Comparison of ENCODE assay signal across 11 cellular contexts in the genomic region with DNA sequence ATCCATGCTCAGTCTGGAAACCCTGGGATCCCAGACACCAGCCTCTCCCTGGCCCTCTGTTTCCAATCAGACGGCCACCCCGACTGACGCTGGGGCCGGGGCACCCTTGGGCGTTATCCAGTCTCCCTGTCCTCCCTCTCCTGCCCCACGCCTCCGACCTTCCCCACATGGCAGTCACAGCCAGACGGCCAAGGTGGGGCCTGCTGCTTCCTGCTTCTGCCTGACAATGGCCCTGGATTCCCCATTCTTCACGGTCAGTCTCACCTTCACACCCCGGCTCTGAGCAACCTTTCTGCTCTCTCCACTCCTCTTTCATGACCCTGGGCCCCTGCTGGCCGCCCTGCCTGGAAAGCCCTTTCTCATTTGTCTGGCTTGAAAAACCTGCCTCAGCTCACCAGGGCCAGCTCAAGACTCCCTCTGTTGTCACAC. TPM values are rescaled to one million over a fixed set of nuclear protein-coding genes. Genes with fewer than 3 reads are reported as not detected.
DNase-seq lines count a peak whose midpoint lies in the region; ATAC-seq and TF ChIP-seq lines count a peak whose summit lies in the region.
"Had no signal": no experiment of that assay in that cellular context is flagged by ENCODE, and none has a peak within 500 bp of the region (broad histone marks: within the 10 kb centered on the region; RNA-seq: fewer than 3 reads in every experiment).

No MANE protein-coding gene starts in this region.

- no peaks in the 10 kb centered on the region for H3K9me3 Mint-ChIP-seq in activated naive CD4-positive, alpha-beta T cell treated with anti-CD3 and anti-CD28 coated beads for 36 hours
- H3K9me3 Mint-ChIP-seq in glutamatergic neuron (ENCODE audit: unreplicated experiment) = peaks cover 16% of the 10 kb centered on the region

- H3K4me1 Mint-ChIP-seq in activated naive CD4-positive, alpha-beta T cell treated with anti-CD3 and anti-CD28 coated beads for 36 hours (ENCODE audit: low read depth) = peaks cover 18% of the 10 kb centered on the region
- peaks cover 54% of the 10 kb centered on the region for H3K4me1 Mint-ChIP-seq in glutamatergic neuron (ENCODE audit: low read depth, unreplicated experiment)

- H3K79me2 ChIP-seq in PC-9 (ENCODE audit: low read depth) (no peaks in the 10 kb centered on the region), smooth muscle cell (ENCODE audit: low read depth) (no peaks in the 10 kb centered on the region)

- CTCF ChIA-PET in activated naive CD4-positive, alpha-beta T cell treated with anti-CD3 and anti-CD28 coated beads for 36 hours (lab: Charles Lee) = no interaction called here
- CTCF ChIA-PET in PC-9 (lab: Charles Lee) = interaction anchor here (0.6 kb wide), 2 partner anchors 15 to 42 kb away, joined by 4 to 5 read pairs; no protein-coding TSS in a partner anchor

- H3K36me3 ChIP-seq in PC-9 (ENCODE audit: low read depth) (no peaks in the 10 kb centered on the region), thymus (ENCODE audit: control insufficient read depth, insufficient read depth) (no peaks in the 10 kb centered on the region), upper lobe of right lung (no peaks in the 10 kb centered on the region), smooth muscle cell (ENCODE audit: low read depth) (no peaks in the 10 kb centered on the region)
- H3K36me3 ChIP-seq: BE2C had no signal

- no peak overlapping the region for H3K9ac ChIP-seq in smooth muscle cell (ENCODE audit: low read depth)

- peak overlapping the region; percentile 63 for H3K27ac ChIP-seq in PC-9
- peak overlapping the region; percentile 55 for H3K27ac ChIP-seq in thymus (ENCODE audit: low read depth)
- no peak overlapping the region for H3K27ac ChIP-seq in upper lobe of right lung
- no peak overlapping the region for H3K27ac ChIP-seq in smooth muscle cell (ENCODE audit: low read depth)

- TF ChIP-seq CTCF in PC-9 (conservative IDR thresholded peaks at IDR 0.05) (no peak), glutamatergic neuron (IDR thresholded peaks at IDR 0.05; ENCODE audit: partially characterized antibody, unreplicated experiment) (no peak), upper lobe of right lung (IDR thresholded peaks at IDR 0.05) (no peak), smooth muscle cell (IDR thresholded peaks at IDR 0.05; ENCODE audit: borderline replicate concordance, insufficient read depth, poor library complexity, severe bottlenecking) (no peak)

- H3F3A ChIP-seq in PC-9 (ENCODE audit: insufficient read depth, low read depth) (peaks cover 20% of the 10 kb centered on the region; the same call in 1 of the 2 replicates), smooth muscle cell (ENCODE audit: low read depth) (no peaks in the 10 kb centered on the region)

- H3K4me2 ChIP-seq in PC-9 (peak overlapping the region; percentile 73), smooth muscle cell (no peak overlapping the region)

- TSS peak; percentile 57 for BruUV-seq in PC-9 (replicated peaks; lab: Mats Ljungman, UMichigan)

- DNase-seq in activated naive CD4-positive, alpha-beta T cell treated with anti-CD3 and anti-CD28 coated beads for 36 hours = no peak
- DNase-seq in activated naive CD4-positive, alpha-beta T cell treated with Interleukin-2 at 50 U/mL for 16 hours = no peak
- peak; percentile 57 to 74 for DNase-seq in PC-9
- DNase-seq in glutamatergic neuron = peak; percentile 29
- DNase-seq in epidermal melanocyte (ENCODE audit: insufficient read length, low spot score) = no peak
- no peak for DNase-seq in upper lobe of right lung
- DNase-seq in smooth muscle cell (lab: John Stamatoyannopoulos, UW; ENCODE audit: unreplicated experiment) = no peak
- DNase-seq: BE2C, caudate nucleus, NCI-H187 treated with DMSO at 0.1 percent for 48 hours had no signal

- peaks cover 37% of the 10 kb centered on the region for H3K27me3 Mint-ChIP-seq in activated naive CD4-positive, alpha-beta T cell treated with anti-CD3 and anti-CD28 coated beads for 36 hours (ENCODE audit: low read depth)
- H3K27me3 Mint-ChIP-seq in glutamatergic neuron (ENCODE audit: unreplicated experiment) = peaks cover 11% of the 10 kb centered on the region

- H3K9me3 ChIP-seq in PC-9 (ENCODE audit: insufficient read depth, low read depth) (no peaks in the 10 kb centered on the region), thymus (ENCODE audit: control insufficient read depth) (no peaks in the 10 kb centered on the region), upper lobe of right lung (no peaks in the 10 kb centered on the region), smooth muscle cell (replicated peaks; ENCODE audit: low read depth) (no peaks in the 10 kb centered on the region)
- H3K9me3 ChIP-seq: BE2C had no signal

- ATAC-seq in upper lobe of right lung = no peak

- H3K4me3 Mint-ChIP-seq in activated naive CD4-positive, alpha-beta T cell treated with anti-CD3 and anti-CD28 coated beads for 36 hours = no peak overlapping the region
- peak overlapping the region; percentile 70 for H3K4me3 Mint-ChIP-seq in glutamatergic neuron (ENCODE audit: unreplicated experiment)

- H3K27me3 ChIP-seq in PC-9 (ENCODE audit: insufficient read depth, low read depth) (no peaks in the 10 kb centered on the region), thymus (ENCODE audit: control insufficient read depth, insufficient read depth) (peaks cover 6% of the 10 kb centered on the region), upper lobe of right lung (peaks cover 34% of the 10 kb centered on the region), smooth muscle cell (ENCODE audit: low read depth) (peaks cover 17% of the 10 kb centered on the region)
- H3K27me3 ChIP-seq: BE2C had no signal

- H4K20me1 ChIP-seq in PC-9 (ENCODE audit: insufficient read depth) = no peaks in the 10 kb centered on the region
- no peaks in the 10 kb centered on the region for H4K20me1 ChIP-seq in smooth muscle cell (ENCODE audit: low read depth)

- H2AFZ ChIP-seq in PC-9 (no peak overlapping the region), smooth muscle cell (ENCODE audit: low read depth) (no peak overlapping the region)

- H3K27ac Mint-ChIP-seq in activated naive CD4-positive, alpha-beta T cell treated with anti-CD3 and anti-CD28 coated beads for 36 hours = peak overlapping the region; percentile 15
- H3K27ac Mint-ChIP-seq in glutamatergic neuron (ENCODE audit: unreplicated experiment) = no peak overlapping the region

- 75% methylated on average over 11 of the region's 11 CpGs for WGBS in thymus
- WGBS in smooth muscle cell (ENCODE audit: low lambda C conversion rate) = 56% methylated on average over 11 of the region's 11 CpGs

- intact Hi-C loops in activated naive CD4-positive, alpha-beta T cell treated with anti-CD3 and anti-CD28 coated beads for 36 hours (cut with micrococcal nuclease) = loop anchor here (1.0 to 10.0 kb wide), 5 partner anchors 54 to 422 kb away; a partner anchor contains a TSS
- intact Hi-C loops in PC-9 (cut with micrococcal nuclease; ENCODE audit: unreplicated experiment) = loop anchor here (1.0 to 10.0 kb wide), 5 partner anchors 65 to 272 kb away; a partner anchor contains a TSS
- intact Hi-C loops in upper lobe of right lung (cut with DNase I) = no loop called here

- no peaks in the 10 kb centered on the region for H3K9me2 ChIP-seq in PC-9 (ENCODE audit: insufficient read depth)

- H3K36me3 Mint-ChIP-seq in activated naive CD4-positive, alpha-beta T cell treated with anti-CD3 and anti-CD28 coated beads for 36 hours (ENCODE audit: low read depth) = no peaks in the 10 kb centered on the region
- H3K36me3 Mint-ChIP-seq in glutamatergic neuron (ENCODE audit: unreplicated experiment) = peaks cover 12% of the 10 kb centered on the region

- H3K4me3 ChIP-seq in PC-9 (no peak overlapping the region), thymus (ENCODE audit: low read length) (no peak overlapping the region), upper lobe of right lung (no peak overlapping the region), smooth muscle cell (no peak overlapping the region)

- POLR2A ChIA-PET in PC-9 (lab: Charles Lee; ENCODE audit: unreplicated experiment) = interaction anchor here (0.5 to 0.6 kb wide), 2 partner anchors 188 to 266 kb away, joined by 3 to 10 read pairs; no protein-coding TSS in a partner anchor

- H3K4me1 ChIP-seq in PC-9 (replicated peaks; ENCODE audit: insufficient read depth) = peaks cover 29% of the 10 kb centered on the region
- H3K4me1 ChIP-seq in thymus (ENCODE audit: control insufficient read depth, insufficient read depth, low read length) = peaks cover 8% of the 10 kb centered on the region
- no peaks in the 10 kb centered on the region for H3K4me1 ChIP-seq in upper lobe of right lung
- peaks cover 10% of the 10 kb centered on the region for H3K4me1 ChIP-seq in smooth muscle cell (ENCODE audit: low read depth)

RNA-seq across cellular contexts. Expression of a gene that starts 6.6 kb away (rescaled TPM):
- total RNA-seq in activated naive CD4-positive, alpha-beta T cell treated with anti-CD3 and anti-CD28 coated beads for 36 hours = under 1 TPM in 1 of 2 experiments, not detected in 1; 0.15 TPM
- total RNA-seq in PC-9 (2021) = 15.5 and 16.3 TPM in 2 replicates
- 124 TPM for total RNA-seq in glutamatergic neuron (ENCODE audit: unreplicated experiment)
- polyA plus RNA-seq in thymus = 9.8 TPM
- not detected for total RNA-seq in upper lobe of right lung
- total RNA-seq in smooth muscle cell = 0.58 and 3.1 TPM in 2 replicates
- 2.6 and 2.7 TPM in 2 replicates for polyA plus RNA-seq in smooth muscle cell

Comparison
In these comparisons a context has a peak if more than half of its experiments do, and no peak if none do; other contexts are left out.
1. DNase-seq: peak in PC-9 (2 of 2) and glutamatergic neuron (single experiment); none in activated naive CD4-positive, alpha-beta T cell treated with anti-CD3 and anti-CD28 coated beads for 36 hours (single experiment), activated naive CD4-positive, alpha-beta T cell treated with Interleukin-2 at 50 U/mL for 16 hours (single experiment), epidermal melanocyte (single experiment), upper lobe of right lung (single experiment) and smooth muscle cell (single experiment).
2. H3K27ac ChIP-seq: peak in PC-9 (single experiment) and thymus (single experiment); none in upper lobe of right lung (single experiment) and smooth muscle cell (single experiment).